In genomic region chr14:75879031-75879430, GRCh38 we compare ENCODE assay signal across 12 cellular contexts.
DNase-seq lines count a peak whose midpoint lies in the region; ATAC-seq lines count a peak whose summit lies in the region.
"Had no signal": no experiment of that assay in that cellular context is flagged by ENCODE, and none has a peak within 500 bp of the region (broad histone marks: within the 10 kb centered on the region; RNA-seq: fewer than 3 reads in every experiment).

No MANE protein-coding gene starts in this region.

- H3K4me3 Mint-ChIP-seq in activated T-cell treated with anti-CD3 and anti-CD28 coated beads, Interleukin-2, amount 50 U/mL, for 4 hours: no peak overlapping the region
- H3K4me3 Mint-ChIP-seq in stimulated activated effector memory CD8-positive, alpha-beta T cell treated with anti-CD3 and anti-CD28 coated beads, Interleukin-12 subunit alpha, Interleukin-12 subunit beta, amount 100 ng/mL, for 72 hours: no peak overlapping the region

- no peak for DNase-seq in activated T-cell treated with anti-CD3 and anti-CD28 coated beads, Interleukin-2, amount 50 U/mL, for 4 hours
- no peak for DNase-seq in activated T-cell treated with anti-CD3 and anti-CD28 coated beads, Interleukin-2, amount 50 U/mL, for 1 hour
- peak; percentile 20 for DNase-seq in RKO (ENCODE audit: low spot score)
- no peak for DNase-seq in stimulated activated effector memory CD8-positive, alpha-beta T cell treated with anti-CD3 and anti-CD28 coated beads, Interleukin-12 subunit alpha, Interleukin-12 subunit beta, amount 100 ng/mL, for 72 hours (ENCODE audit: low spot score in 2 of 2)
- no peak for DNase-seq in NCI-H1694 (lab: John Stamatoyannopoulos, UW)
- DNase-seq in GM19240 (ENCODE audit: insufficient read length, low spot score): no peak
- DNase-seq in medulla oblongata (ENCODE audit: extremely low spot score): no peak
- DNase-seq: activated CD8-positive, alpha-beta memory T cell treated with anti-CD3 and anti-CD28 coated beads, Interleukin-2, amount 50 U/mL, for 48 hours; NCI-H1048; NCI-H774; sigmoid colon had no signal

- no peaks in the 10 kb centered on the region for H3K9me3 Mint-ChIP-seq in activated T-cell treated with anti-CD3 and anti-CD28 coated beads, Interleukin-2, amount 50 U/mL, for 4 hours
- H3K9me3 Mint-ChIP-seq in stimulated activated effector memory CD8-positive, alpha-beta T cell treated with anti-CD3 and anti-CD28 coated beads, Interleukin-12 subunit alpha, Interleukin-12 subunit beta, amount 100 ng/mL, for 72 hours: no peaks in the 10 kb centered on the region

- H3K36me3 Mint-ChIP-seq in activated T-cell treated with anti-CD3 and anti-CD28 coated beads, Interleukin-2, amount 50 U/mL, for 4 hours (ENCODE audit: insufficient read depth): peaks cover 13% of the 10 kb centered on the region
- peaks cover 6% of the 10 kb centered on the region for H3K36me3 Mint-ChIP-seq in stimulated activated effector memory CD8-positive, alpha-beta T cell treated with anti-CD3 and anti-CD28 coated beads, Interleukin-12 subunit alpha, Interleukin-12 subunit beta, amount 100 ng/mL, for 72 hours

- H3K27me3 Mint-ChIP-seq in activated T-cell treated with anti-CD3 and anti-CD28 coated beads, Interleukin-2, amount 50 U/mL, for 4 hours (ENCODE audit: low read depth): no peaks in the 10 kb centered on the region

- peak; percentile 58 to 61 for ATAC-seq in activated T-cell treated with anti-CD3 and anti-CD28 coated beads, Interleukin-2, amount 50 U/mL, for 4 hours
- peak; percentile 72 for ATAC-seq in esophagus mucosa
- ATAC-seq in stimulated activated effector memory CD8-positive, alpha-beta T cell treated with anti-CD3 and anti-CD28 coated beads, Interleukin-12 subunit alpha, Interleukin-12 subunit beta, amount 100 ng/mL, for 72 hours: peak; percentile 90

- H3K4me1 Mint-ChIP-seq in activated T-cell treated with anti-CD3 and anti-CD28 coated beads, Interleukin-2, amount 50 U/mL, for 4 hours (ENCODE audit: low read depth): peaks cover 4% of the 10 kb centered on the region
- peaks cover 10% of the 10 kb centered on the region for H3K4me1 Mint-ChIP-seq in stimulated activated effector memory CD8-positive, alpha-beta T cell treated with anti-CD3 and anti-CD28 coated beads, Interleukin-12 subunit alpha, Interleukin-12 subunit beta, amount 100 ng/mL, for 72 hours

- H3K27ac Mint-ChIP-seq in stimulated activated effector memory CD8-positive, alpha-beta T cell treated with anti-CD3 and anti-CD28 coated beads, Interleukin-12 subunit alpha, Interleukin-12 subunit beta, amount 100 ng/mL, for 72 hours: no peak overlapping the region
